In genomic region chr2:71695235-71696120, GRCh38 we compare ENCODE assay signal across 20 cellular contexts.
"Had no signal": no experiment of that assay in that cellular context is flagged by ENCODE, and none has a peak within 500 bp of the region (broad histone marks: within the 10 kb centered on the region; RNA-seq: fewer than 3 reads in every experiment).

No MANE protein-coding gene starts in this region.

- H3K27me3 ChIP-seq: ascending aorta, gastroesophageal sphincter, heart left ventricle, right atrium auricular region, tibial artery, vagina had no signal

- H3K4me3 ChIP-seq: ascending aorta, gastroesophageal sphincter, heart left ventricle, lung, prostate gland, right atrium auricular region, tibial artery, vagina had no signal

- H3K9me3 ChIP-seq: ascending aorta, gastroesophageal sphincter, heart left ventricle, prostate gland, right atrium auricular region, tibial artery, vagina had no signal

- FAIRE-seq: endometrium had no signal

- H3K4me1 ChIP-seq: vagina had no signal

- ATAC-seq: activated CD8-positive, alpha-beta T cell treated with anti-CD3 and anti-CD28 coated beads, Interleukin-2, amount 10 ng/mL, durations not matched to agents 7 days and 5 days; esophagus mucosa; gastroesophageal sphincter; left cardiac atrium; stimulated activated naive CD8-positive, alpha-beta T cell treated with anti-CD3 and anti-CD28 coated beads, Interleukin-15, Interleukin-2, amounts not matched to agents 100 U/mL and 50 U/mL, for 24 hours had no signal

- DNase-seq: activated CD4-positive, alpha-beta T cell treated with anti-CD3 and anti-CD28 coated beads, Interleukin-2, amount 10 ng/mL, durations not matched to agents 24 days and 14 days; activated CD8-positive, alpha-beta T cell treated with anti-CD3 and anti-CD28 coated beads, Interleukin-2, amount 10 ng/mL, durations not matched to agents 7 days and 5 days; activated naive CD4-positive, alpha-beta T cell treated with anti-CD3 and anti-CD28 coated beads, Interleukin-2, amount 50 U/mL, for 16 hours; activated T-cell treated with anti-CD3 and anti-CD28 coated beads, Interleukin-2, amount 50 U/mL, for 24 hours; cortex of kidney; left cardiac atrium; nephron progenitor cell; occipital lobe; stimulated activated naive CD8-positive, alpha-beta T cell treated with anti-CD3 and anti-CD28 coated beads, Interleukin-15, Interleukin-2, amounts not matched to agents 100 U/mL and 50 U/mL, for 24 hours; substantia nigra had no signal

- H3K36me3 ChIP-seq: ascending aorta, gastroesophageal sphincter, heart left ventricle, prostate gland, right atrium auricular region, tibial artery, vagina had no signal

- H3K27ac ChIP-seq: gastroesophageal sphincter, heart left ventricle, prostate gland, right atrium auricular region, tibial artery, vagina had no signal
